In genomic region chr7:98106647-98107312, GRCh38 we compare ENCODE assay signal across 1 cellular context.
TF ChIP-seq lines count a peak whose summit lies in the region.

TSS of gene LMTK2 (plus strand) at chr7:98106862. CDS start at chr7:98107178, 316 bp downstream.

TF ChIP-seq in HepG2, 621 proteins besides CTCF, POLR2A, EP300 and RAD21 (continued from another document and continues in another):
- TF ChIP-seq NFAT5 (CRISPR knock-in tag; IDR thresholded peaks at IDR 0.05) (peak; percentile 60; the same call in 1 of the 2 replicates), ATF7-NPFF (CRISPR knock-in tag; IDR thresholded peaks at IDR 0.05; ENCODE audit: low read depth) (peak; percentile 85; the same call in 1 of the 2 replicates), ZFY (CRISPR knock-in tag; IDR thresholded peaks at IDR 0.05) (peak; percentile 82), ZNF407 (CRISPR knock-in tag; IDR thresholded peaks at IDR 0.05; ENCODE audit: not compliant biosample characterization) (peak; percentile 69), SOX5 (CRISPR knock-in tag; IDR thresholded peaks at IDR 0.05; ENCODE audit: borderline replicate concordance) (peak; percentile 63; the same call in 1 of the 2 replicates), NR2F1 (CRISPR knock-in tag; IDR thresholded peaks at IDR 0.05) (no peak), ZNF3 (CRISPR knock-in tag; IDR thresholded peaks at IDR 0.05) (no peak), ZNF512B (CRISPR knock-in tag; IDR thresholded peaks at IDR 0.05; ENCODE audit: borderline replicate concordance) (no peak), ZNF569 (CRISPR knock-in tag; IDR thresholded peaks at IDR 0.05; ENCODE audit: borderline replicate concordance) (no peak), MED13 (CRISPR knock-in tag; IDR thresholded peaks at IDR 0.05) (peak; percentile 34; the same call in 1 of the 2 replicates), POLR2G (IDR thresholded peaks at IDR 0.05; ENCODE audit: low read depth, low read length) (peak; percentile 93), MLX (CRISPR knock-in tag; IDR thresholded peaks at IDR 0.05) (no peak), RAD51 (IDR thresholded peaks at IDR 0.05; ENCODE audit: borderline replicate concordance) (peak; percentile 67; the same call in 1 of the 2 replicates), CBFB (CRISPR knock-in tag; IDR thresholded peaks at IDR 0.05) (peak; percentile 50; the same call in 1 of the 2 replicates), WIZ (CRISPR knock-in tag; IDR thresholded peaks at IDR 0.05) (peak; percentile 87), LRRFIP1 (CRISPR knock-in tag; conservative IDR thresholded peaks at IDR 0.05) (no peak), FOXC1 (CRISPR knock-in tag; IDR thresholded peaks at IDR 0.05; ENCODE audit: borderline replicate concordance) (peak; percentile 66; the same call in 1 of the 2 replicates), ZNF253 (CRISPR knock-in tag; IDR thresholded peaks at IDR 0.05; ENCODE audit: borderline replicate concordance) (no peak), ZNF431 (CRISPR knock-in tag; IDR thresholded peaks at IDR 0.05; ENCODE audit: borderline replicate concordance, low read depth) (no peak), SMARCC2 (IDR thresholded peaks at IDR 0.05) (no peak), IKZF1 (IDR thresholded peaks at IDR 0.05) (no peak), ARHGAP35 (CRISPR knock-in tag; IDR thresholded peaks at IDR 0.05; ENCODE audit: borderline replicate concordance) (no peak; the same call in 1 of the 2 replicates), ZNF792 (CRISPR knock-in tag; IDR thresholded peaks at IDR 0.05) (no peak), NFE2L2 (IDR thresholded peaks at IDR 0.05; ENCODE audit: low read length) (no peak), ZBED4 (CRISPR knock-in tag; IDR thresholded peaks at IDR 0.05; ENCODE audit: borderline replicate concordance) (no peak), ZNF570 (CRISPR knock-in tag; IDR thresholded peaks at IDR 0.05; ENCODE audit: borderline replicate concordance) (no peak), ZNF44 (CRISPR knock-in tag; IDR thresholded peaks at IDR 0.05) (no peak), ZNF616 (CRISPR knock-in tag; IDR thresholded peaks at IDR 0.05; ENCODE audit: low read depth) (no peak), PAWR (CRISPR knock-in tag; IDR thresholded peaks at IDR 0.05; ENCODE audit: borderline replicate concordance) (0 out of 2 replicates have a peak, but pooled peaks have one; percentile 59), JARID2 (CRISPR knock-in tag; IDR thresholded peaks at IDR 0.05; ENCODE audit: insufficient replicate concordance) (no peak), ZNF75D (CRISPR knock-in tag; IDR thresholded peaks at IDR 0.05; ENCODE audit: borderline replicate concordance) (no peak), SCMH1 (CRISPR knock-in tag; IDR thresholded peaks at IDR 0.05; ENCODE audit: borderline replicate concordance) (no peak)
